30 cellular contexts compared by ENCODE assay signal in the genomic region with DNA sequence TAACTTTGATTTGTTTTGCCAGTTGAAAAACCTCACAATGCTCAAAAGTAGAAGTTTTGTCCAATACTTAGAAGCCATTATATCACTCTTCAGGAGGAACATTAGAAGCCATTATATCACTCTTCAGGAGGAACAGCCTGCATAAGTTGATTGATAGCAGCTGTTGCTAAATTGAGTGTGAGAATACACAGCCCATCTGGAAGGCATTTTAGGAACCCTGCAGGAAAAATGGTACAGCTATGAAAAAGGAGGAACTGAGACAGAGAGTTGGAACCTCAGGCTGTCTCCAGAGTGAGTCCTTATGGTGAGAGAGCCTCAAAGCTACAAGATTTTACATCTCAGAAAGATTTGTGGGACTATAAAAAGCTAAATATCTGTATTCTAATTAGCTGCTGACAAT.
DNase-seq lines count a peak whose midpoint lies in the region; ATAC-seq and TF ChIP-seq lines count a peak whose summit lies in the region.
"Had no signal": no experiment of that assay in that cellular context is flagged by ENCODE, and none has a peak within 500 bp of the region (broad histone marks: within the 10 kb centered on the region; RNA-seq: fewer than 3 reads in every experiment).

No MANE protein-coding gene starts in this region.

- no peak overlapping the region for H3K4me2 ChIP-seq in GM23338

- BruUV-seq in A673 (replicated peaks; lab: Mats Ljungman, UMichigan), result no TSS peak

- no peaks in the 10 kb centered on the region for H3K36me3 ChIP-seq in A673 (ENCODE audit: insufficient read depth, low read length, poor library complexity, severe bottlenecking)
- H3K36me3 ChIP-seq in GM23338 (ENCODE audit: insufficient read depth), result no peaks in the 10 kb centered on the region
- H3K36me3 ChIP-seq in heart right ventricle, result no peaks in the 10 kb centered on the region
- H3K36me3 ChIP-seq in esophagus squamous epithelium, result no peaks in the 10 kb centered on the region
- H3K36me3 ChIP-seq: right lobe of liver, uterus had no signal

- ATAC-seq in GM23338 (no peak), heart right ventricle (peak in 7 of 8 donors; percentile 45 to 90 (median 70)), GM18868 (IDR thresholded peaks at IDR 0.05; ENCODE audit: unreplicated experiment) (no peak)
- ATAC-seq: foreskin keratinocyte; HCT116; HepG2; left lobe of liver; naive thymus-derived CD8-positive, alpha-beta T cell; right lobe of liver had no signal

- no peak overlapping the region for H3K27ac Mint-ChIP-seq in GM23338
- H3K27ac Mint-ChIP-seq: activated CD4-positive, alpha-beta memory T cell treated with anti-CD3 and anti-CD28 coated beads for 36 hours; activated naive CD8-positive, alpha-beta T cell treated with anti-CD3 and anti-CD28 coated beads for 36 hours; naive thymus-derived CD8-positive, alpha-beta T cell; T-helper 2 cell treated with Interferon-gamma antibody and Interleukin-4, amounts not matched to agents 5 μg/mL and 100 μg/mL, for 36 hours had no signal

- CTCF ChIA-PET in A673 (lab: Charles Lee), result no interaction called here

- TF ChIP-seq POLR2A in esophagus squamous epithelium (IDR thresholded peaks at IDR 0.05), result no peak

- H3K4me3 Mint-ChIP-seq in GM23338, result no peak overlapping the region
- H3K4me3 Mint-ChIP-seq: activated CD4-positive, alpha-beta memory T cell treated with anti-CD3 and anti-CD28 coated beads for 36 hours; activated naive CD8-positive, alpha-beta T cell treated with anti-CD3 and anti-CD28 coated beads for 36 hours; naive thymus-derived CD8-positive, alpha-beta T cell; T-helper 2 cell treated with Interferon-gamma antibody and Interleukin-4, amounts not matched to agents 5 μg/mL and 100 μg/mL, for 36 hours had no signal

- no peaks in the 10 kb centered on the region; the same call in 2 of the 3 replicates for H3K9me3 Mint-ChIP-seq in GM23338
- H3K9me3 Mint-ChIP-seq: activated CD4-positive, alpha-beta memory T cell treated with anti-CD3 and anti-CD28 coated beads for 36 hours; activated naive CD8-positive, alpha-beta T cell treated with anti-CD3 and anti-CD28 coated beads for 36 hours; naive thymus-derived CD8-positive, alpha-beta T cell; T-helper 2 cell treated with Interferon-gamma antibody and Interleukin-4, amounts not matched to agents 5 μg/mL and 100 μg/mL, for 36 hours had no signal

- no peak for TF ChIP-seq CTCF in A673 (conservative IDR thresholded peaks at IDR 0.05; ENCODE audit: low read depth, low read length)
- no peak for TF ChIP-seq CTCF in GM23338 (conservative IDR thresholded peaks at IDR 0.05; ENCODE audit: low read depth in 2 of 2)
- no peak for TF ChIP-seq CTCF in heart right ventricle (IDR thresholded peaks at IDR 0.05)
- TF ChIP-seq CTCF in esophagus squamous epithelium (IDR thresholded peaks at IDR 0.05), result no peak

- H3K27me3 ChIP-seq in A673 (replicated peaks; ENCODE audit: insufficient read depth, low read depth, low read length, poor library complexity) (no peaks in the 10 kb centered on the region), GM23338 (ENCODE audit: insufficient read depth) (no peaks in the 10 kb centered on the region), heart right ventricle (no peaks in the 10 kb centered on the region), esophagus squamous epithelium (no peaks in the 10 kb centered on the region)
- H3K27me3 ChIP-seq: foreskin keratinocyte, right lobe of liver, testis, uterus had no signal

- H3K4me1 ChIP-seq in A673 (ENCODE audit: insufficient read depth, low read length, poor library complexity, severe bottlenecking) (peaks cover 12% of the 10 kb centered on the region), GM23338 (ENCODE audit: insufficient read depth) (peaks cover 7% of the 10 kb centered on the region; the same call in 1 of the 2 replicates), heart right ventricle (no peaks in the 10 kb centered on the region), esophagus squamous epithelium (peaks cover 0 to 20% (median 0%) of the 10 kb centered on the region in 3 donors)
- H3K4me1 ChIP-seq: foreskin keratinocyte, right lobe of liver, testis, uterus had no signal

- DNase-seq in A673 (ENCODE audit: low spot score) (peak; percentile 76), GM23338 (ENCODE audit: low spot score) (no peak), RPMI8226 (peak; percentile 42), heart right ventricle (no peak), esophagus squamous epithelium (lab: John Stamatoyannopoulos, UW) (no peak)
- no peak for DNase-seq in activated effector memory CD4-positive, alpha-beta T cell treated with Interleukin-2 at 50 U/mL for 16 hours
- DNase-seq in activated CD4-positive, CD25-positive, alpha-beta regulatory T cell (lab: John Stamatoyannopoulos, UW), result no peak
- DNase-seq: activated CD4-positive, alpha-beta memory T cell treated with anti-CD3 and anti-CD28 coated beads for 36 hours; activated naive CD8-positive, alpha-beta T cell treated with anti-CD3 and anti-CD28 coated beads for 36 hours; C1 segment of cervical spinal cord; foreskin keratinocyte; hippocampal formation; immature natural killer cell; midbrain; naive thymus-derived CD8-positive, alpha-beta T cell; NCI-H1092 treated with DMSO at 0.1 percent for 48 hours; NCI-H2081 treated with DMSO at 0.1 percent for 48 hours; NCI-H748 treated with DMSO at 0.1 percent for 48 hours; right lobe of liver; stimulated activated CD4-positive, alpha-beta T cell treated with anti-CD3 and anti-CD28 coated beads, Interleukin-12 subunit alpha, Interleukin-12 subunit beta, amount 100 ng/mL, for 4 hours; stimulated activated naive CD4-positive, alpha-beta T cell treated with Interleukin-2 at 50 U/mL for 16 hours; testis; uterus had no signal

- peaks cover 17% of the 10 kb centered on the region for H3K4me1 Mint-ChIP-seq in GM23338
- H3K4me1 Mint-ChIP-seq: activated naive CD8-positive, alpha-beta T cell treated with anti-CD3 and anti-CD28 coated beads for 36 hours; naive thymus-derived CD8-positive, alpha-beta T cell had no signal

- peaks cover 2% of the 10 kb centered on the region for H3K27me3 Mint-ChIP-seq in GM23338 (ENCODE audit: insufficient read depth, low read depth, poor library complexity)

- intact Hi-C loops in A673 (cut with micrococcal nuclease; ENCODE audit: unreplicated experiment), result no loop called here
- intact Hi-C loops in heart right ventricle (cut with DNase I), result no loop called here
- intact Hi-C loops in esophagus squamous epithelium (cut with DNase I), result no loop called here

- peak overlapping the region; percentile 50; the same call in 1 of the 2 replicates for H2AFZ ChIP-seq in GM23338

- no peaks in the 10 kb centered on the region; the same call in 2 of the 3 replicates for H3K36me3 Mint-ChIP-seq in GM23338 (ENCODE audit: low read depth)
- H3K36me3 Mint-ChIP-seq: activated CD4-positive, alpha-beta memory T cell treated with anti-CD3 and anti-CD28 coated beads for 36 hours; activated naive CD8-positive, alpha-beta T cell treated with anti-CD3 and anti-CD28 coated beads for 36 hours; immature natural killer cell; naive thymus-derived CD8-positive, alpha-beta T cell had no signal

- H3K79me2 ChIP-seq in GM23338 (replicated peaks; ENCODE audit: insufficient read depth), result no peaks in the 10 kb centered on the region

- H4K20me1 ChIP-seq in GM23338 (replicated peaks; ENCODE audit: insufficient read depth), result no peaks in the 10 kb centered on the region

- no peaks in the 10 kb centered on the region for H3K9me3 ChIP-seq in A673 (ENCODE audit: low read depth, low read length, poor library complexity, severe bottlenecking)
- H3K9me3 ChIP-seq in heart right ventricle, result peaks cover 0 to 19% (median 0%) of the 10 kb centered on the region in 11 donors
- no peaks in the 10 kb centered on the region for H3K9me3 ChIP-seq in esophagus squamous epithelium
- H3K9me3 ChIP-seq: right lobe of liver, testis, uterus had no signal

- no peaks in the 10 kb centered on the region for H3F3A ChIP-seq in GM23338 (replicated peaks; ENCODE audit: low read depth)

- POLR2A ChIA-PET in A673 (lab: Charles Lee; ENCODE audit: low non-redundant PET), result no interaction called here

- H3K27ac ChIP-seq in A673 (ENCODE audit: low read depth, low read length, poor library complexity, severe bottlenecking) (no peak overlapping the region), GM23338 (ENCODE audit: low read depth) (no peak overlapping the region), heart right ventricle (peak overlapping the region in 1 of 10 donors; percentile 13), esophagus squamous epithelium (no peak overlapping the region)
- H3K27ac ChIP-seq: foreskin keratinocyte, HL-60, right lobe of liver, RWPE1, testis, uterus had no signal

- no peak overlapping the region for H3K4me3 ChIP-seq in A673 (ENCODE audit: low read depth, low read length, poor library complexity, severe bottlenecking)
- no peak overlapping the region for H3K4me3 ChIP-seq in GM23338
- no peak overlapping the region for H3K4me3 ChIP-seq in heart right ventricle
- H3K4me3 ChIP-seq in esophagus squamous epithelium, result no peak overlapping the region
- H3K4me3 ChIP-seq: right lobe of liver, testis, uterus had no signal

- H3K9me2 ChIP-seq in GM23338 (ENCODE audit: insufficient read depth), result no peaks in the 10 kb centered on the region

TF ChIP-seq in GM23338, 12 proteins besides CTCF, POLR2A, EP300 and RAD21 (continues in another document):
- TF ChIP-seq, protein P1, sequence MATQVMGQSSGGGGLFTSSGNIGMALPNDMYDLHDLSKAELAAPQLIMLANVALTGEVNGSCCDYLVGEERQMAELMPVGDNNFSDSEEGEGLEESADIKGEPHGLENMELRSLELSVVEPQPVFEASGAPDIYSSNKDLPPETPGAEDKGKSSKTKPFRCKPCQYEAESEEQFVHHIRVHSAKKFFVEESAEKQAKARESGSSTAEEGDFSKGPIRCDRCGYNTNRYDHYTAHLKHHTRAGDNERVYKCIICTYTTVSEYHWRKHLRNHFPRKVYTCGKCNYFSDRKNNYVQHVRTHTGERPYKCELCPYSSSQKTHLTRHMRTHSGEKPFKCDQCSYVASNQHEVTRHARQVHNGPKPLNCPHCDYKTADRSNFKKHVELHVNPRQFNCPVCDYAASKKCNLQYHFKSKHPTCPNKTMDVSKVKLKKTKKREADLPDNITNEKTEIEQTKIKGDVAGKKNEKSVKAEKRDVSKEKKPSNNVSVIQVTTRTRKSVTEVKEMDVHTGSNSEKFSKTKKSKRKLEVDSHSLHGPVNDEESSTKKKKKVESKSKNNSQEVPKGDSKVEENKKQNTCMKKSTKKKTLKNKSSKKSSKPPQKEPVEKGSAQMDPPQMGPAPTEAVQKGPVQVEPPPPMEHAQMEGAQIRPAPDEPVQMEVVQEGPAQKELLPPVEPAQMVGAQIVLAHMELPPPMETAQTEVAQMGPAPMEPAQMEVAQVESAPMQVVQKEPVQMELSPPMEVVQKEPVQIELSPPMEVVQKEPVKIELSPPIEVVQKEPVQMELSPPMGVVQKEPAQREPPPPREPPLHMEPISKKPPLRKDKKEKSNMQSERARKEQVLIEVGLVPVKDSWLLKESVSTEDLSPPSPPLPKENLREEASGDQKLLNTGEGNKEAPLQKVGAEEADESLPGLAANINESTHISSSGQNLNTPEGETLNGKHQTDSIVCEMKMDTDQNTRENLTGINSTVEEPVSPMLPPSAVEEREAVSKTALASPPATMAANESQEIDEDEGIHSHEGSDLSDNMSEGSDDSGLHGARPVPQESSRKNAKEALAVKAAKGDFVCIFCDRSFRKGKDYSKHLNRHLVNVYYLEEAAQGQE (IDR thresholded peaks at IDR 0.05; ENCODE audit: unreplicated experiment), result no peak
- no peak for TF ChIP-seq JUNB (IDR thresholded peaks at IDR 0.05; ENCODE audit: unreplicated experiment)
- TF ChIP-seq CREB1 (CRISPR knock-in tag; IDR thresholded peaks at IDR 0.05; ENCODE audit: low read depth), result no peak

Comparison
In these comparisons a context has a peak if more than half of its experiments do, and no peak if none do; other contexts are left out.
1. DNase-seq: peak in A673 (single experiment) and RPMI8226 (single experiment); none in GM23338 (single experiment), heart right ventricle (0 of 2), esophagus squamous epithelium (single experiment), activated effector memory CD4-positive, alpha-beta T cell treated with Interleukin-2 at 50 U/mL for 16 hours (single experiment) and activated CD4-positive, CD25-positive, alpha-beta regulatory T cell (0 of 4).
2. ATAC-seq: peak in heart right ventricle (7 of 8); none in GM23338 (single experiment) and GM18868 (single experiment).